9 cellular contexts compared by ENCODE assay signal in the genomic region with DNA sequence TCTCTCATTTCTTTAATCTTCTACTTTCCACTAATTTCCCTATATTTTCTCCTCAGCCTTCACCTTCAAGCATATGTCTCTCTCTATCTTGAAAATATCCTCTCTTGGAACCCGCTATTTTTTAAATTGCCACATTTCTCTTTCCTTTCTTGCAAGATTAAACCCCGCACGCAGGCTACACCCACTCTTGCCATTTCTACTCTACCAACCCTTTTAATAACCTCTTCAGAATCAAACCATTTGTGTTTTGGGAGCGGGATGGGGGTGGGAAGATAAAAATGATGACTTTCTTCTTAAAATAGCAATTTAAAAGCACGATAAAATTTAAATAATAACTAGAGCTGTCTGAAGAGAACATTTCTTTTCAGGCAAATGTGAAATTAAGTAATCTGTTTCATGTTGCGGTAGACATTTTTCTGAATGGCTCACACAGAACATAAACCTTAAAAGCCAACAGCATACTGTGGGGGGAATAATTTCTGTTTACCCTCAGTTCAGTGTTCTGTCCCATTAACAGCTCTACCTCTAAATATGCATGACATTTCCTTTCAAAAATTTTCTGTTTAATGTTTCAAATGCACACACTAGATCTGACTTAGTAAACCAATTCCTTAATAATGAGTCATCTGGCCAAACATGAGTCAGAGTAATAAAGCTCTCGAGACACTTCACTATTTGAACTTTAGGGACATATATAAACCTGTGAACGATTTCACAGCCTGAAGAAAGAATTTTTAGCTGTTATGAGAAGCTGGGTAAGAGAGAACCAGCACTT. TPM values are rescaled to one million over a fixed set of nuclear protein-coding genes. Genes with fewer than 3 reads are reported as not detected.
A peak's percentile ranks its signal among the peaks of the same experiment; 100 is the strongest.
DNase-seq lines count a peak whose midpoint lies in the region; ATAC-seq and TF ChIP-seq lines count a peak whose summit lies in the region.
"Had no signal": no experiment of that assay in that cellular context is flagged by ENCODE, and none has a peak within 500 bp of the region (broad histone marks: within the 10 kb centered on the region; RNA-seq: fewer than 3 reads in every experiment).

No MANE protein-coding gene starts in this region.

- H3K4me3 ChIP-seq in right atrium auricular region, result no peak overlapping the region

- no peak for TF ChIP-seq CTCF in right atrium auricular region (IDR thresholded peaks at IDR 0.05)

- DNase-seq in left ventricle myocardium superior, result no peak
- DNase-seq in cardiac septum (ENCODE audit: low spot score), result no peak
- DNase-seq in SHP77 (lab: John Stamatoyannopoulos, UW), result peak; percentile 55 to 66
- no peak for DNase-seq in right atrium auricular region (ENCODE audit: low spot score)
- DNase-seq in substantia nigra (lab: John Stamatoyannopoulos, UW), result no peak
- no peak for DNase-seq in AG08396 (ENCODE audit: low spot score)

- intact Hi-C loops in left ventricle myocardium superior (cut with micrococcal nuclease), result loop anchor here (10.0 kb wide), 1 partner anchor 194 kb away; a partner anchor contains a TSS
- intact Hi-C loops in cardiac septum (cut with DNase I), result loop anchor here (10.0 kb wide), 1 partner anchor 226 kb away; no protein-coding TSS in a partner anchor

- H3K9me3 ChIP-seq in right atrium auricular region, result no peaks in the 10 kb centered on the region

- H3K27ac ChIP-seq in right atrium auricular region (peak overlapping the region; percentile 9 to 14), substantia nigra (ENCODE audit: low read depth, low read length, poor library complexity, severe bottlenecking) (no peak overlapping the region)

- no peaks in the 10 kb centered on the region for H3K27me3 ChIP-seq in right atrium auricular region

- H3K36me3 ChIP-seq in right atrium auricular region, result no peaks in the 10 kb centered on the region

- ATAC-seq in left ventricle myocardium superior (peak; percentile 65), GM18909 (IDR thresholded peaks at IDR 0.05; ENCODE audit: poor library complexity, unreplicated experiment) (no peak), GM21447 (IDR thresholded peaks at IDR 0.05; ENCODE audit: unreplicated experiment) (no peak)

- H3K4me1 ChIP-seq in right atrium auricular region, result peaks cover 0 to 7% of the 10 kb centered on the region in 2 donors

RNA-seq across cellular contexts. Expression of a gene that starts 20.5 kb away (rescaled TPM):
- total RNA-seq in left ventricle myocardium superior (0.59 TPM), cardiac septum (12.8 TPM), right atrium auricular region (1 to 10 TPM; 3.8 to 5.6 TPM)
- total RNA-seq: T-helper 2 cell treated with Interferon-gamma antibody and Interleukin-4, amounts not matched to agents 100 ng/mL and 5 ng/mL, for 36 hours had no signal

Comparison
In these comparisons a context has a peak if more than half of its experiments do, and no peak if none do; other contexts are left out.
1. DNase-seq: peak in SHP77 (2 of 2); none in left ventricle myocardium superior (single experiment), cardiac septum (single experiment), right atrium auricular region (single experiment), substantia nigra (0 of 49) and AG08396 (single experiment).